Comparison of ENCODE assay signal across 3 cellular contexts in genomic region chr16:4963527-4963926, GRCh38. TPM values are rescaled to one million over a fixed set of nuclear protein-coding genes. Genes with fewer than 3 reads are reported as not detected.
"Had no signal": no experiment of that assay in that cellular context is flagged by ENCODE, and none has a peak within 500 bp of the region (broad histone marks: within the 10 kb centered on the region; RNA-seq: fewer than 3 reads in every experiment).

No MANE protein-coding gene starts in this region.

RNA-seq across cellular contexts. Expression of gene SEC14L5, which starts 5.4 kb away (rescaled TPM):
- total RNA-seq: osteocyte had no signal

RNA-seq across cellular contexts. Expression of gene PPL, which starts 26.6 kb away (rescaled TPM):
- total RNA-seq: mononuclear cell, natural killer cell had no signal
